19 cellular contexts compared by ENCODE assay signal in genomic region chr5:120304653-120305052, GRCh38.
DNase-seq lines count a peak whose midpoint lies in the region; ATAC-seq, FAIRE-seq and TF ChIP-seq lines count a peak whose summit lies in the region.
"Had no signal": no experiment of that assay in that cellular context is flagged by ENCODE, and none has a peak within 500 bp of the region (broad histone marks: within the 10 kb centered on the region; RNA-seq: fewer than 3 reads in every experiment).

No MANE protein-coding gene starts in this region.

- H3K4me1 ChIP-seq in breast epithelium, result no peaks in the 10 kb centered on the region
- peaks cover 5% of the 10 kb centered on the region for H3K4me1 ChIP-seq in RWPE2 (ENCODE audit: insufficient read depth, poor library complexity, severe bottlenecking)
- no peaks in the 10 kb centered on the region for H3K4me1 ChIP-seq in kidney (ENCODE audit: control insufficient read depth in 1 of 2, insufficient read depth in 1 of 2, low read depth in 1 of 2, low read length in 2 of 2)
- H3K4me1 ChIP-seq: sigmoid colon had no signal

- no peak for TF ChIP-seq POLR2A in breast epithelium (IDR thresholded peaks at IDR 0.05)

- H3K9ac ChIP-seq in kidney (ENCODE audit: low read length in 2 of 2), result no peak overlapping the region

- no peak overlapping the region for H3K4me3 Mint-ChIP-seq in MCF 10A (ENCODE audit: unreplicated experiment)
- H3K4me3 Mint-ChIP-seq in activated naive CD8-positive, alpha-beta T cell treated with anti-CD3 and anti-CD28 coated beads for 36 hours, result no peak overlapping the region
- H3K4me3 Mint-ChIP-seq: stimulated activated naive CD8-positive, alpha-beta T cell treated with anti-CD3 and anti-CD28 coated beads, Interleukin-15, amount 100 ng/mL, for 72 hours had no signal

- CTCF ChIA-PET in MCF 10A (lab: Yijun Ruan, JAX), result no interaction called here

- no peaks in the 10 kb centered on the region for H3K36me3 Mint-ChIP-seq in MCF 10A (ENCODE audit: insufficient read depth, unreplicated experiment)
- H3K36me3 Mint-ChIP-seq in activated naive CD8-positive, alpha-beta T cell treated with anti-CD3 and anti-CD28 coated beads for 36 hours, result no peaks in the 10 kb centered on the region

- no peak overlapping the region for H3K27ac Mint-ChIP-seq in MCF 10A (ENCODE audit: low read depth, unreplicated experiment)
- H3K27ac Mint-ChIP-seq in activated naive CD8-positive, alpha-beta T cell treated with anti-CD3 and anti-CD28 coated beads for 36 hours, result no peak overlapping the region
- H3K27ac Mint-ChIP-seq: stimulated activated naive CD8-positive, alpha-beta T cell treated with anti-CD3 and anti-CD28 coated beads, Interleukin-15, amount 100 ng/mL, for 72 hours had no signal

- FAIRE-seq in kidney (lab: Jason Lieb, UNC), result no peak
- FAIRE-seq: endometrium had no signal

- ATAC-seq in RWPE2 (ENCODE audit: low read depth) (peak; percentile 93), HG02571 (IDR thresholded peaks at IDR 0.05; ENCODE audit: unreplicated experiment) (no peak)
- ATAC-seq: stimulated activated naive CD8-positive, alpha-beta T cell treated with anti-CD3 and anti-CD28 coated beads, Interleukin-15, amount 100 ng/mL, for 72 hours had no signal

- H3K36me3 ChIP-seq in breast epithelium (no peaks in the 10 kb centered on the region), RWPE2 (ENCODE audit: low read depth) (no peaks in the 10 kb centered on the region), kidney (ENCODE audit: control insufficient read depth in 1 of 2, insufficient read depth in 2 of 2, low read length in 2 of 2) (no peaks in the 10 kb centered on the region)
- H3K36me3 ChIP-seq: sigmoid colon, WERI-Rb-1 had no signal

- H3K4me1 Mint-ChIP-seq in MCF 10A (ENCODE audit: insufficient read depth, unreplicated experiment), result peaks cover 11% of the 10 kb centered on the region
- H3K4me1 Mint-ChIP-seq in activated naive CD8-positive, alpha-beta T cell treated with anti-CD3 and anti-CD28 coated beads for 36 hours, result no peaks in the 10 kb centered on the region
- H3K4me1 Mint-ChIP-seq: stimulated activated naive CD8-positive, alpha-beta T cell treated with anti-CD3 and anti-CD28 coated beads, Interleukin-15, amount 100 ng/mL, for 72 hours had no signal

- H3K4me3 ChIP-seq in breast epithelium, result no peak overlapping the region
- H3K4me3 ChIP-seq in RWPE2 (ENCODE audit: severe bottlenecking), result no peak overlapping the region
- H3K4me3 ChIP-seq in fibroblast of pulmonary artery (replicated peaks; ENCODE audit: low read depth, low read length), result no peak overlapping the region
- no peak overlapping the region for H3K4me3 ChIP-seq in kidney (ENCODE audit: low read length in 2 of 2)
- H3K4me3 ChIP-seq: sigmoid colon had no signal

- POLR2A ChIA-PET in MCF 10A (lab: Yijun Ruan, JAX), result no interaction called here

- no peaks in the 10 kb centered on the region for H3K27me3 Mint-ChIP-seq in MCF 10A (ENCODE audit: insufficient read depth, unreplicated experiment)
- no peaks in the 10 kb centered on the region for H3K27me3 Mint-ChIP-seq in activated naive CD8-positive, alpha-beta T cell treated with anti-CD3 and anti-CD28 coated beads for 36 hours
- H3K27me3 Mint-ChIP-seq: stimulated activated naive CD8-positive, alpha-beta T cell treated with anti-CD3 and anti-CD28 coated beads, Interleukin-15, amount 100 ng/mL, for 72 hours had no signal

- H3K9me3 ChIP-seq in breast epithelium, result no peaks in the 10 kb centered on the region
- H3K9me3 ChIP-seq in RWPE2 (ENCODE audit: severe bottlenecking), result no peaks in the 10 kb centered on the region
- no peaks in the 10 kb centered on the region for H3K9me3 ChIP-seq in kidney (ENCODE audit: control insufficient read depth in 1 of 2, low read length in 2 of 2)
- H3K9me3 ChIP-seq: sigmoid colon had no signal

- H3K27me3 ChIP-seq in breast epithelium, result no peaks in the 10 kb centered on the region
- no peaks in the 10 kb centered on the region for H3K27me3 ChIP-seq in RWPE2 (ENCODE audit: insufficient read depth, poor library complexity, severe bottlenecking)
- H3K27me3 ChIP-seq: sigmoid colon had no signal

- DNase-seq in MCF 10A (ENCODE audit: unreplicated experiment) (peak; percentile 60), breast epithelium (ENCODE audit: low spot score in 2 of 2) (no peak), RWPE2 (ENCODE audit: low spot score) (no peak), fibroblast of pulmonary artery (ENCODE audit: low read depth) (peak; percentile 51), GM10266 (ENCODE audit: extremely low spot score) (no peak), kidney (no peak)
- DNase-seq in activated naive CD8-positive, alpha-beta T cell treated with anti-CD3 and anti-CD28 coated beads for 36 hours, result no peak
- DNase-seq: activated naive CD4-positive, alpha-beta T cell; caudate nucleus; GOT3; mesendoderm; NCI-H1048; NCI-H2171 treated with DMSO at 0.1 percent for 48 hours; sigmoid colon; stimulated activated naive CD8-positive, alpha-beta T cell treated with anti-CD3 and anti-CD28 coated beads, Interleukin-15, amount 100 ng/mL, for 72 hours; WERI-Rb-1 had no signal

- H3K9me3 Mint-ChIP-seq in MCF 10A (ENCODE audit: unreplicated experiment), result no peaks in the 10 kb centered on the region
- H3K9me3 Mint-ChIP-seq in activated naive CD8-positive, alpha-beta T cell treated with anti-CD3 and anti-CD28 coated beads for 36 hours, result peaks cover 6% of the 10 kb centered on the region
- H3K9me3 Mint-ChIP-seq: stimulated activated naive CD8-positive, alpha-beta T cell treated with anti-CD3 and anti-CD28 coated beads, Interleukin-15, amount 100 ng/mL, for 72 hours had no signal

- no TSS peak for BruUV-seq in MCF 10A (replicated peaks; lab: Mats Ljungman, UMichigan)

- H3K27ac ChIP-seq in breast epithelium (no peak overlapping the region), RWPE2 (ENCODE audit: poor library complexity, severe bottlenecking) (peak overlapping the region; percentile 21), kidney (ENCODE audit: low read depth in 2 of 2, low read length in 2 of 2) (no peak overlapping the region)
- H3K27ac ChIP-seq: 22Rv1, sigmoid colon, WERI-Rb-1 had no signal

- TF ChIP-seq CTCF in MCF 10A (IDR thresholded peaks at IDR 0.05; ENCODE audit: unreplicated experiment) (no peak), breast epithelium (IDR thresholded peaks at IDR 0.05) (no peak), RWPE2 (IDR thresholded peaks at IDR 0.05; ENCODE audit: poor library complexity, severe bottlenecking) (no peak), fibroblast of pulmonary artery (IDR thresholded peaks at IDR 0.05; ENCODE audit: low read length, missing control alignments) (no peak), GM10266 (IDR thresholded peaks at IDR 0.05; ENCODE audit: control insufficient read depth, insufficient read depth, low read depth, missing control alignments) (no peak), kidney (IDR thresholded peaks at IDR 0.05; ENCODE audit: borderline replicate concordance, extremely low read depth, insufficient read depth) (no peak)

- intact Hi-C loops in MCF 10A (cut with micrococcal nuclease) (no loop called here), breast epithelium (cut with DNase I; ENCODE audit: low total_unique reads) (no loop called here), kidney (cut with DNase I) (no loop called here)

Comparison
In these comparisons a context has a peak if more than half of its experiments do, and no peak if none do; other contexts are left out.
1. DNase-seq: peak in MCF 10A (single experiment) and fibroblast of pulmonary artery (single experiment); none in breast epithelium (0 of 2), RWPE2 (single experiment), GM10266 (single experiment), activated naive CD8-positive, alpha-beta T cell treated with anti-CD3 and anti-CD28 coated beads for 36 hours (single experiment) and kidney (single experiment).